Comparison of ENCODE assay signal across 1 cellular context in genomic region chr3:16264174-16264707, GRCh38.
TF ChIP-seq lines count a peak whose summit lies in the region.

No MANE protein-coding gene starts in this region.

TF ChIP-seq in K562, 482 proteins besides CTCF, POLR2A, EP300 and RAD21 (continued from another document and continues in another):
- 0 out of 2 replicates have a peak, but pooled peaks have one; percentile 56 for TF ChIP-seq NFRKB (IDR thresholded peaks at IDR 0.05; ENCODE audit: low read depth)
- no peak for TF ChIP-seq ZNF655 (CRISPR knock-in tag; IDR thresholded peaks at IDR 0.05)
- TF ChIP-seq ZFP36 (IDR thresholded peaks at IDR 0.05; ENCODE audit: low read depth, low read length, partially characterized antibody): no peak
- TF ChIP-seq SNRNP70 (optimal IDR thresholded peaks at IDR 0.05; ENCODE audit: low read depth, low read length): no peak
- TF ChIP-seq TEAD1 (CRISPR knock-in tag; IDR thresholded peaks at IDR 0.05): no peak
- no peak for TF ChIP-seq CHCHD3 (CRISPR knock-in tag; IDR thresholded peaks at IDR 0.05)
- TF ChIP-seq MED1 (CRISPR knock-in tag; IDR thresholded peaks at IDR 0.05; ENCODE audit: borderline replicate concordance): no peak
- TF ChIP-seq RNF2 (IDR thresholded peaks at IDR 0.05): no peak
- no peak for TF ChIP-seq BMI1 (IDR thresholded peaks at IDR 0.05; ENCODE audit: low read length)
- no peak for TF ChIP-seq ZNF518B (CRISPR knock-in tag; IDR thresholded peaks at IDR 0.05)
- TF ChIP-seq XRCC5 (IDR thresholded peaks at IDR 0.05; ENCODE audit: low read depth, low read length): no peak
- TF ChIP-seq BCOR (IDR thresholded peaks at IDR 0.05): 0 out of 2 replicates have a peak, but pooled peaks have one; percentile 6
- 0 out of 2 replicates have a peak, but pooled peaks have one; percentile 53 for TF ChIP-seq SMARCE1 (IDR thresholded peaks at IDR 0.05)
- TF ChIP-seq, protein P1, sequence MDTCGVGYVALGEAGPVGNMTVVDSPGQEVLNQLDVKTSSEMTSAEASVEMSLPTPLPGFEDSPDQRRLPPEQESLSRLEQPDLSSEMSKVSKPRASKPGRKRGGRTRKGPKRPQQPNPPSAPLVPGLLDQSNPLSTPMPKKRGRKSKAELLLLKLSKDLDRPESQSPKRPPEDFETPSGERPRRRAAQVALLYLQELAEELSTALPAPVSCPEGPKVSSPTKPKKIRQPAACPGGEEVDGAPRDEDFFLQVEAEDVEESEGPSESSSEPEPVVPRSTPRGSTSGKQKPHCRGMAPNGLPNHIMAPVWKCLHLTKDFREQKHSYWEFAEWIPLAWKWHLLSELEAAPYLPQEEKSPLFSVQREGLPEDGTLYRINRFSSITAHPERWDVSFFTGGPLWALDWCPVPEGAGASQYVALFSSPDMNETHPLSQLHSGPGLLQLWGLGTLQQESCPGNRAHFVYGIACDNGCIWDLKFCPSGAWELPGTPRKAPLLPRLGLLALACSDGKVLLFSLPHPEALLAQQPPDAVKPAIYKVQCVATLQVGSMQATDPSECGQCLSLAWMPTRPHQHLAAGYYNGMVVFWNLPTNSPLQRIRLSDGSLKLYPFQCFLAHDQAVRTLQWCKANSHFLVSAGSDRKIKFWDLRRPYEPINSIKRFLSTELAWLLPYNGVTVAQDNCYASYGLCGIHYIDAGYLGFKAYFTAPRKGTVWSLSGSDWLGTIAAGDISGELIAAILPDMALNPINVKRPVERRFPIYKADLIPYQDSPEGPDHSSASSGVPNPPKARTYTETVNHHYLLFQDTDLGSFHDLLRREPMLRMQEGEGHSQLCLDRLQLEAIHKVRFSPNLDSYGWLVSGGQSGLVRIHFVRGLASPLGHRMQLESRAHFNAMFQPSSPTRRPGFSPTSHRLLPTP (IDR thresholded peaks at IDR 0.05; ENCODE audit: borderline replicate concordance, extremely low read depth, insufficient read length): no peak
- peak; percentile 38; the same call in 1 of the 2 replicates for TF ChIP-seq PML (IDR thresholded peaks at IDR 0.05; ENCODE audit: low read length)
- no peak for TF ChIP-seq TAF9B (IDR thresholded peaks at IDR 0.05; ENCODE audit: partially characterized antibody)
- TF ChIP-seq CSDE1 (IDR thresholded peaks at IDR 0.05): no peak; a peak in 1 of 4 replicates
- no peak for TF ChIP-seq CXXC5 (CRISPR knock-in tag; IDR thresholded peaks at IDR 0.05)
- TF ChIP-seq EWSR1 (IDR thresholded peaks at IDR 0.05; ENCODE audit: borderline replicate concordance, low read depth, partially characterized antibody): no peak
- no peak for TF ChIP-seq ZNF354B (CRISPR knock-in tag; IDR thresholded peaks at IDR 0.05)
- 0 out of 2 replicates have a peak, but pooled peaks have one; percentile 3 for TF ChIP-seq ARID2 (IDR thresholded peaks at IDR 0.05)
- no peak for TF ChIP-seq GATAD2A (IDR thresholded peaks at IDR 0.05)
- TF ChIP-seq POLR3G (IDR thresholded peaks at IDR 0.05; ENCODE audit: extremely low read depth, insufficient read length, insufficient replicate concordance): no peak
- TF ChIP-seq KDM5B (IDR thresholded peaks at IDR 0.05; ENCODE audit: insufficient replicate concordance, low read depth, low read length): peak; percentile 35
- no peak for TF ChIP-seq ZNF384 (IDR thresholded peaks at IDR 0.05; ENCODE audit: low read depth, low read length)
- no peak for TF ChIP-seq ZNF584 (CRISPR knock-in tag; IDR thresholded peaks at IDR 0.05; ENCODE audit: low read depth)
- no peak for TF ChIP-seq ARHGAP35 (IDR thresholded peaks at IDR 0.05; ENCODE audit: partially characterized antibody)
- peak; percentile 50 for TF ChIP-seq SUPT5H (IDR thresholded peaks at IDR 0.05)
- TF ChIP-seq RAD51 (IDR thresholded peaks at IDR 0.05; ENCODE audit: borderline replicate concordance, low read depth): no peak
- TF ChIP-seq, protein P2, sequence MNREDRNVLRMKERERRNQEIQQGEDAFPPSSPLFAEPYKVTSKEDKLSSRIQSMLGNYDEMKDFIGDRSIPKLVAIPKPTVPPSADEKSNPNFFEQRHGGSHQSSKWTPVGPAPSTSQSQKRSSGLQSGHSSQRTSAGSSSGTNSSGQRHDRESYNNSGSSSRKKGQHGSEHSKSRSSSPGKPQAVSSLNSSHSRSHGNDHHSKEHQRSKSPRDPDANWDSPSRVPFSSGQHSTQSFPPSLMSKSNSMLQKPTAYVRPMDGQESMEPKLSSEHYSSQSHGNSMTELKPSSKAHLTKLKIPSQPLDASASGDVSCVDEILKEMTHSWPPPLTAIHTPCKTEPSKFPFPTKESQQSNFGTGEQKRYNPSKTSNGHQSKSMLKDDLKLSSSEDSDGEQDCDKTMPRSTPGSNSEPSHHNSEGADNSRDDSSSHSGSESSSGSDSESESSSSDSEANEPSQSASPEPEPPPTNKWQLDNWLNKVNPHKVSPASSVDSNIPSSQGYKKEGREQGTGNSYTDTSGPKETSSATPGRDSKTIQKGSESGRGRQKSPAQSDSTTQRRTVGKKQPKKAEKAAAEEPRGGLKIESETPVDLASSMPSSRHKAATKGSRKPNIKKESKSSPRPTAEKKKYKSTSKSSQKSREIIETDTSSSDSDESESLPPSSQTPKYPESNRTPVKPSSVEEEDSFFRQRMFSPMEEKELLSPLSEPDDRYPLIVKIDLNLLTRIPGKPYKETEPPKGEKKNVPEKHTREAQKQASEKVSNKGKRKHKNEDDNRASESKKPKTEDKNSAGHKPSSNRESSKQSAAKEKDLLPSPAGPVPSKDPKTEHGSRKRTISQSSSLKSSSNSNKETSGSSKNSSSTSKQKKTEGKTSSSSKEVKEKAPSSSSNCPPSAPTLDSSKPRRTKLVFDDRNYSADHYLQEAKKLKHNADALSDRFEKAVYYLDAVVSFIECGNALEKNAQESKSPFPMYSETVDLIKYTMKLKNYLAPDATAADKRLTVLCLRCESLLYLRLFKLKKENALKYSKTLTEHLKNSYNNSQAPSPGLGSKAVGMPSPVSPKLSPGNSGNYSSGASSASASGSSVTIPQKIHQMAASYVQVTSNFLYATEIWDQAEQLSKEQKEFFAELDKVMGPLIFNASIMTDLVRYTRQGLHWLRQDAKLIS (CRISPR knock-in tag; IDR thresholded peaks at IDR 0.05): no peak
- peak; percentile 44 for TF ChIP-seq DPF2 (IDR thresholded peaks at IDR 0.05)
- no peak for TF ChIP-seq CBFB (CRISPR knock-in tag; IDR thresholded peaks at IDR 0.05)
- no peak for TF ChIP-seq ZNF445 (CRISPR knock-in tag; IDR thresholded peaks at IDR 0.05; ENCODE audit: low read depth)
- no peak for TF ChIP-seq ZNF76 (CRISPR knock-in tag; IDR thresholded peaks at IDR 0.05; ENCODE audit: borderline replicate concordance)
- no peak for TF ChIP-seq KDM1A (IDR thresholded peaks at IDR 0.05)
- TF ChIP-seq GTF2E2 (tag; IDR thresholded peaks at IDR 0.05): 0 out of 2 replicates have a peak, but pooled peaks have one; percentile 20
- no peak for TF ChIP-seq UBTF (IDR thresholded peaks at IDR 0.05; ENCODE audit: borderline replicate concordance in 1 of 2, low read depth in 2 of 2, low read length in 2 of 2)
- no peak for TF ChIP-seq PREB (CRISPR knock-in tag; IDR thresholded peaks at IDR 0.05)
- peak; percentile 42; the same call in 1 of the 2 replicates for TF ChIP-seq ZNF316 (IDR thresholded peaks at IDR 0.05)
- no peak for TF ChIP-seq SPI1 (IDR thresholded peaks at IDR 0.05; ENCODE audit: borderline replicate concordance, low read depth, low read length)
- TF ChIP-seq KLF13 (tag; IDR thresholded peaks at IDR 0.05; ENCODE audit: borderline replicate concordance, low read depth): 0 out of 2 replicates have a peak, but pooled peaks have one; percentile 69
- TF ChIP-seq CREBBP (IDR thresholded peaks at IDR 0.05; ENCODE audit: low read depth, low read length): no peak
- peak in 1 of 2 experiments; percentile 33; a peak in 1 of 4 replicates for TF ChIP-seq FOXA3 (CRISPR knock-in tag; conservative IDR thresholded peaks at IDR 0.05 in 1 of 2, IDR thresholded peaks at IDR 0.05 in 1 of 2)
- no peak for TF ChIP-seq BRF2 (IDR thresholded peaks at IDR 0.05; ENCODE audit: borderline replicate concordance, insufficient read depth, insufficient read length)
- no peak for TF ChIP-seq E2F5 (CRISPR knock-in tag; IDR thresholded peaks at IDR 0.05)
- no peak for TF ChIP-seq ATF3 (IDR thresholded peaks at IDR 0.05)
- no peak for TF ChIP-seq ATF3 (CRISPR knock-in tag; conservative IDR thresholded peaks at IDR 0.05)
